In genomic region chr22:45284705-45285305, GRCh38 we compare ENCODE assay signal across 8 cellular contexts. TPM values are rescaled to one million over a fixed set of nuclear protein-coding genes. Genes with fewer than 3 reads are reported as not detected.
DNase-seq lines count a peak whose midpoint lies in the region; ATAC-seq and TF ChIP-seq lines count a peak whose summit lies in the region.

Gene UPK3A, plus strand, starts transcription at chr22:45284949. Its CDS starts 65 bp downstream, at chr22:45285014.

- peak within 1 kb of the TSS; percentile 41; the same call in 1 of the 2 replicates for H3K9ac ChIP-seq in iPS-20b (ENCODE audit: low read depth, low read length)

- H3K4me1 ChIP-seq in RWPE2 (ENCODE audit: insufficient read depth, poor library complexity, severe bottlenecking) (no peaks in the 10 kb centered on the region), adrenal gland (replicated peaks in 1 of 2) (peaks cover 0 to 18% of the 10 kb centered on the region in 2 donors), iPS-20b (ENCODE audit: insufficient read depth, low read length) (no peaks in the 10 kb centered on the region; the same call in 1 of the 2 replicates)

- DNase-seq in RWPE2 (ENCODE audit: low spot score) (no peak), adrenal gland (peak; percentile 53 to 81 (median 65)), KG1 (lab: John Stamatoyannopoulos, UW) (no peak)
- peak; percentile 21 to 55 for DNase-seq in stimulated activated CD4-positive, alpha-beta T cell treated with anti-CD3 and anti-CD28 coated beads, Interleukin-15, amount 100 ng/mL, for 1 hour (ENCODE audit: low read depth in 1 of 2, low spot score in 1 of 2)

- no peak for TF ChIP-seq POLR2A in adrenal gland (IDR thresholded peaks at IDR 0.05)

- TF ChIP-seq CTCF in RWPE2 (IDR thresholded peaks at IDR 0.05; ENCODE audit: poor library complexity, severe bottlenecking), result no peak
- TF ChIP-seq CTCF in adrenal gland (IDR thresholded peaks at IDR 0.05), result no peak

- no peak within 1 kb of the TSS for H3K4me3 ChIP-seq in RWPE2 (ENCODE audit: severe bottlenecking)
- peak within 1 kb of the TSS in 1 of 4 donors; percentile 34 for H3K4me3 ChIP-seq in adrenal gland
- peak within 1 kb of the TSS; percentile 60 for H3K4me3 ChIP-seq in iPS-20b (ENCODE audit: low read length)

- H3K9me3 ChIP-seq in RWPE2 (ENCODE audit: severe bottlenecking) (no peaks in the 10 kb centered on the region), adrenal gland (replicated peaks in 1 of 3) (no peaks in the 10 kb centered on the region), iPS-20b (ENCODE audit: insufficient read depth, low read depth, low read length) (no peaks in the 10 kb centered on the region)

- H3K36me3 ChIP-seq in RWPE2 (ENCODE audit: low read depth), result no peaks in the 10 kb centered on the region
- no peaks in the 10 kb centered on the region for H3K36me3 ChIP-seq in adrenal gland (replicated peaks in 1 of 2)
- no peaks in the 10 kb centered on the region for H3K36me3 ChIP-seq in iPS-20b (ENCODE audit: insufficient read depth, low read depth, low read length)

- ATAC-seq in GM19397 (IDR thresholded peaks at IDR 0.05; ENCODE audit: unreplicated experiment) (peak; percentile 50), RWPE2 (ENCODE audit: low read depth) (peak; percentile 92), GM19467 (IDR thresholded peaks at IDR 0.05; ENCODE audit: unreplicated experiment) (no peak), GM18511 (IDR thresholded peaks at IDR 0.05; ENCODE audit: unreplicated experiment) (no peak)

- H3K27ac ChIP-seq in RWPE2 (ENCODE audit: poor library complexity, severe bottlenecking), result no peak within 1 kb of the TSS
- H3K27ac ChIP-seq in adrenal gland, result no peak within 1 kb of the TSS
- no peak within 1 kb of the TSS for H3K27ac ChIP-seq in iPS-20b (ENCODE audit: low read length)

- intact Hi-C loops in adrenal gland (cut with DNase I), result no loop called here

- WGBS in adrenal gland, 4 donors, result 8 to 27% (median 11%) methylated on average over 9 to 47 of the region's 47 CpGs

- no peaks in the 10 kb centered on the region for H3K27me3 ChIP-seq in RWPE2 (ENCODE audit: insufficient read depth, poor library complexity, severe bottlenecking)
- peaks cover 5% of the 10 kb centered on the region for H3K27me3 ChIP-seq in adrenal gland
- H3K27me3 ChIP-seq in iPS-20b (ENCODE audit: insufficient read depth, low read length), result peaks cover 46% of the 10 kb centered on the region

RNA-seq across cellular contexts. Expression of gene UPK3A, which starts in this region (rescaled TPM):
- total RNA-seq in adrenal gland, result not detected
- polyA plus RNA-seq in adrenal gland, result under 1 TPM in 1 of 3 donors, not detected in 2; 0.17 TPM

Comparison
In these comparisons a context has a peak if more than half of its experiments do, and no peak if none do; other contexts are left out.
1. Peak in DNase-seq in adrenal gland; RNA of the gene not detected or under 1 TPM.
2. ATAC-seq: peak in GM19397 (single experiment) and RWPE2 (single experiment); none in GM19467 (single experiment) and GM18511 (single experiment).
3. DNase-seq: peak in stimulated activated CD4-positive, alpha-beta T cell treated with anti-CD3 and anti-CD28 coated beads, Interleukin-15, amount 100 ng/mL, for 1 hour (2 of 2); none in RWPE2 (single experiment) and KG1 (single experiment).